In the genomic region with DNA sequence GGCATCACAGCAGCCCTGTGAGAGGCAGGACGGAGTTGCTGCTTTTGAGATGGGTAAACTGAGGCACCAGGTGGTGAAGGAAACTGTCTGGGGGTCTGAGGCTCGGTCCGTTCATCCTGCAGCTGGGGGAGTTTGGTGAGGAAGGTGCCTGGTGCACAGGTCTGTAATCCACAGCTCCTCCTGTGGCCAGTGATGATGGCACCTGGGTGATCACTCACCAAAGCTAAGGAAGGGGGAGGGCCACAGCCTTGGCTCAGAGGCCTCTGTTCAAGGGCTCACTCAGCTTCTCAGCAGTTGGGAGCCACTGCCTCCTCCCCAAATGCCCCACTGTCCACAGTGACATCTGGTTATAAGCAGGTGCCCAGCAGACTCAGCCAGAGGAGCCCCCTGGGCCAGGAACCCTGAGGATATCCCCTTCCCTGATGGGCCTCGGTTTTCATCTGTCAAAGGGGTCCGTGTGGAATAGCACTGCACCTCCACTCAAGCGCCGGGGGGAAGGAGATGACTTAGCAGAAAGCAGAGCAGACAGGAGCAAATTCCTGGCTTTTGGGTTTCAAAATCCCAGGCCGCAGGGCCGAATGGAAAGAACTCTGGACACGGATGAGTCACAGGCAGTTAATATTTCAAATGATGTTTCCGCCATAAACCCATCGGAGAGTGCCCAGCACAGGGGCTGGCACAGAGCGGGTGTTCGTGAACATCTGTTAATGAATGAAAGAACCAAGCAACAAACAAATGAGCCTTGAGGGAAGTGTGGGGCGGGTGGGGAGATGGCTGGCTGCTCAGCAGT, we compare ENCODE assay signal across 7 cellular contexts.
DNase-seq lines count a peak whose midpoint lies in the region; TF ChIP-seq lines count a peak whose summit lies in the region.

No MANE protein-coding gene starts in this region.

- peak; percentile 89 for DNase-seq in NCI-H446 treated with DMSO at 0.1 percent for 48 hours (lab: John Stamatoyannopoulos, UW)
- DNase-seq in fibroblast of peridontal ligament (ENCODE audit: extremely low read depth), result peak; percentile 81
- DNase-seq in skeletal muscle cell (ENCODE audit: low read depth), result peak; percentile 62
- no peak for DNase-seq in DMS79 treated with DMSO at 0.1 percent for 48 hours (lab: John Stamatoyannopoulos, UW)
- DNase-seq in SKM-1 treated with dmso at 0.1 percent for 144 hours (lab: John Stamatoyannopoulos, UW; ENCODE audit: unreplicated experiment), result no peak
- DNase-seq in COR-L47 (lab: John Stamatoyannopoulos, UW), result no peak

- peak; percentile 67 for TF ChIP-seq CTCF in GM12873 (IDR thresholded peaks at IDR 0.05; ENCODE audit: insufficient read depth, low read depth, low read length, missing control alignments)

- H3K4me3 ChIP-seq in skeletal muscle cell (ENCODE audit: low read depth, low read length), result no peak overlapping the region

Comparison
In these comparisons a context has a peak if more than half of its experiments do, and no peak if none do; other contexts are left out.
1. DNase-seq: peak in NCI-H446 treated with DMSO at 0.1 percent for 48 hours (single experiment), fibroblast of peridontal ligament (single experiment) and skeletal muscle cell (single experiment); none in DMS79 treated with DMSO at 0.1 percent for 48 hours (single experiment), SKM-1 treated with dmso at 0.1 percent for 144 hours (single experiment) and COR-L47 (single experiment).